Comparison of ENCODE assay signal across 27 cellular contexts in the genomic region with DNA sequence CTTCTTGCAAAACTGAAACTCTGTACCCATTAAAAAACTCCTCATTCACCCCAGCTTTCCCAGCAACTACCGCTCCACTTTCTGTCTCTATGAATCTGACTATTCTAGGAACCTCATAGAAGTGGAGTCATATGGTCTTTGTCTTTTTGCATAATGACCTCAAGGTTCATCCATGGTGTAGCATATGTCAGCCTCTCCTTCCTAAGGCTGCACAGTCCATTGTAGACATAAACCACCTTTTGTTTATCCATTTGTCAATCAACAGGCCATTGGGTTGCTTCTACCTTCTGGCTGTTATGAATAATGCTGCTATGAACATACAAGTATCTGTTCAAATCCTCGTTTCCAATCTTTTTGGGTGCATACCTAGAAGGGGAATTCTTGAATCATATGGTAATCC.
"Had no signal": no experiment of that assay in that cellular context is flagged by ENCODE, and none has a peak within 500 bp of the region (broad histone marks: within the 10 kb centered on the region; RNA-seq: fewer than 3 reads in every experiment).

No MANE protein-coding gene starts in this region.

- ATAC-seq: activated CD4-positive, CD25-positive, alpha-beta regulatory T cell treated with anti-CD3 and anti-CD28 coated beads, Interleukin-2, amount 50 U/mL, for 24 hours; activated CD8-positive, alpha-beta memory T cell treated with anti-CD3 and anti-CD28 coated beads, Interleukin-2, amount 10 ng/mL, durations not matched to agents 7 days and 5 days; activated CD8-positive, alpha-beta T cell treated with anti-CD3 and anti-CD28 coated beads, Interleukin-2, amount 10 ng/mL, durations not matched to agents 7 days and 5 days; T-helper 17 cell had no signal

- DNase-seq: activated B cell treated with CpG ODN at 0.5 μM for 24 hours; activated CD4-positive, alpha-beta memory T cell treated with anti-CD3 and anti-CD28 coated beads for 36 hours; activated CD4-positive, alpha-beta T cell treated with anti-CD3 and anti-CD28 coated beads for 48 hours; activated CD8-positive, alpha-beta memory T cell treated with anti-CD3 and anti-CD28 coated beads, Interleukin-2, amount 10 ng/mL, durations not matched to agents 7 days and 5 days; activated CD8-positive, alpha-beta memory T cell treated with anti-CD3 and anti-CD28 coated beads, Interleukin-2, amount 50 U/mL, for 4 hours; activated CD8-positive, alpha-beta T cell treated with anti-CD3 and anti-CD28 coated beads, Interleukin-2, amount 10 ng/mL, durations not matched to agents 7 days and 5 days; activated effector memory CD4-positive, alpha-beta T cell treated with anti-CD3 and anti-CD28 coated beads, Interleukin-2, amount 50 U/mL, for 16 hours; activated naive CD4-positive, alpha-beta T cell treated with anti-CD3 and anti-CD28 coated beads for 36 hours; activated naive CD8-positive, alpha-beta T cell treated with anti-CD3 and anti-CD28 coated beads, Interleukin-2, amount 10 ng/mL, durations not matched to agents 7 days and 5 days; activated T-cell treated with anti-CD3 and anti-CD28 coated beads, Interleukin-2, amount 50 U/mL, for 1 hour; activated T-cell treated with anti-CD3 and anti-CD28 coated beads, Interleukin-2, amount 50 U/mL, for 48 hours; central memory CD4-positive, alpha-beta T cell; cerebellar nuclear complex; effector CD8-positive, alpha-beta T cell; foreskin fibroblast; glutamatergic neuron; heart left ventricle; T-helper 1 cell; T-helper 17 cell; T1000; WERI-Rb-1 had no signal

- H3K4me1 ChIP-seq: breast epithelium, colonic mucosa had no signal

- H3K36me3 ChIP-seq: breast epithelium, cardiac muscle cell, colonic mucosa, heart left ventricle, WERI-Rb-1 had no signal

- H3K4me3 ChIP-seq: ascending aorta, breast epithelium, cardiac muscle cell, colonic mucosa, heart left ventricle had no signal

- H3K27ac ChIP-seq: breast epithelium, cardiac muscle cell, colonic mucosa, epithelial cell of prostate, WERI-Rb-1 had no signal

- H3K9me3 ChIP-seq: ascending aorta, colonic mucosa had no signal

- H3K27me3 ChIP-seq: ascending aorta, breast epithelium, colonic mucosa, heart left ventricle had no signal
